ENCODE assay signal across 8 cellular contexts in the genomic region with DNA sequence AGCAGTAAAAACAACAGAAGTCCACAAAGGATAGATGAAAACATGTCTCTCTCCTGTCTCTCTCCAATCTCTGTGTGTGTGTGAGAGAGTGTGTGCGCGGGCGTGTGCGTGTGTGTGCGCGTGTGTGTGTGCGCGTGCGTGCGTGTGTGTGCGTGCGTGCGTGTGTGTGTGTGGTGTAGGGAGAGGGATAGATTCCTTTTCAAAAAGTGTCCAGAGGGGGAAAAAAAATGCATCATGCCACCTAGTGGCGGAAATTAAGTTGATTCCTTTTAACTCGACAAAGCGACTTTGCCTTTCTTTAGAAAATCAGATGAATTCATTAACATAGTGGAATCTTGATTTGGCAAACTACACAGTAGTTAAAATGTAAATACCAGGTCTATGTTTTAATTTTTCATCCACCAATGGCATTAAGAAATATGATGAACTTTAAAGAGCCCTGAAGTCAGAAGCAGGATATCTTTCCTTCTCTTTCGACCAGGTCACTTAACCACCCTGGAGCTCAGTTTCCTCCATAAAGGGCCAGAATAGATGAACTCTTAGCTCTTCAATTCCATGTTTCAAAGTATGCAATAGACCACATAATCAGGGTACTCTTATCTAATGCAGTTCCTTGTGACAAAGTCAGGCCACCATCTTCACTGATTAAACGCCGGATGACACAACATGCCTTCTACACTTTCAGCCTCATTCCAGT.
A peak's percentile ranks its signal among the peaks of the same experiment; 100 is the strongest.
DNase-seq lines count a peak whose midpoint lies in the region; ATAC-seq, FAIRE-seq and TF ChIP-seq lines count a peak whose summit lies in the region.

No MANE protein-coding gene starts in this region.

- ATAC-seq in SK-N-SH treated with all-trans-retinoic acid at 6 μM for 48 hours: peak; percentile 84
- no peak for ATAC-seq in HG03159 (IDR thresholded peaks at IDR 0.05; ENCODE audit: unreplicated experiment)

- in situ Hi-C loops in GM13976 (cut with MboI; ENCODE audit: low sequenced_read_pairs, unreplicated experiment): no loop called here

- H3K4me3 ChIP-seq in MG63 (peak overlapping the region; percentile 52), epithelial cell of esophagus (ENCODE audit: low read length) (peak overlapping the region; percentile 25)

- no peaks in the 10 kb centered on the region; the same call in 1 of the 2 replicates for H3K27me3 ChIP-seq in MG63

- no peaks in the 10 kb centered on the region for H3K36me3 ChIP-seq in MG63

- no peaks in the 10 kb centered on the region for H3K9me3 ChIP-seq in MG63

- DNase-seq in AG20443 (ENCODE audit: low spot score) (peak; percentile 60), GM13976 (ENCODE audit: low spot score) (peak; percentile 42), MG63 (peak; percentile 66), epithelial cell of esophagus (ENCODE audit: low read depth) (peak; percentile 59), middle frontal gyrus (ENCODE audit: extremely low spot score, low spot score) (peak; percentile 36), urothelium cell line (ENCODE audit: low spot score) (peak; percentile 39)

- peak; percentile 48 for TF ChIP-seq CTCF in GM13976 (IDR thresholded peaks at IDR 0.05; ENCODE audit: borderline replicate concordance, control extremely low read depth, extremely low read depth, insufficient read depth, missing control alignments)
- peak; percentile 51 for TF ChIP-seq CTCF in epithelial cell of esophagus (IDR thresholded peaks at IDR 0.05; ENCODE audit: insufficient read depth, low read depth, low read length, missing control alignments)

- FAIRE-seq in urothelium cell line (lab: Jason Lieb, UNC): no peak

TF ChIP-seq in SK-N-SH treated with all-trans-retinoic acid at 6 μM for 48 hours, 23 proteins besides CTCF, POLR2A, EP300 and RAD21:
- TF ChIP-seq, protein P1, sequence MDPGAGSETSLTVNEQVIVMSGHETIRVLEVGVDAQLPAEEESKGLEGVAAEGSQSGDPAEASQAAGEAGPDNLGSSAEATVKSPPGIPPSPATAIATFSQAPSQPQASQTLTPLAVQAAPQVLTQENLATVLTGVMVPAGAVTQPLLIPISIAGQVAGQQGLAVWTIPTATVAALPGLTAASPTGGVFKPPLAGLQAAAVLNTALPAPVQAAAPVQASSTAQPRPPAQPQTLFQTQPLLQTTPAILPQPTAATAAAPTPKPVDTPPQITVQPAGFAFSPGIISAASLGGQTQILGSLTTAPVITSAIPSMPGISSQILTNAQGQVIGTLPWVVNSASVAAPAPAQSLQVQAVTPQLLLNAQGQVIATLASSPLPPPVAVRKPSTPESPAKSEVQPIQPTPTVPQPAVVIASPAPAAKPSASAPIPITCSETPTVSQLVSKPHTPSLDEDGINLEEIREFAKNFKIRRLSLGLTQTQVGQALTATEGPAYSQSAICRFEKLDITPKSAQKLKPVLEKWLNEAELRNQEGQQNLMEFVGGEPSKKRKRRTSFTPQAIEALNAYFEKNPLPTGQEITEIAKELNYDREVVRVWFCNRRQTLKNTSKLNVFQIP (CRISPR knock-in tag; IDR thresholded peaks at IDR 0.05; ENCODE audit: borderline replicate concordance, low read depth): no peak
- TF ChIP-seq, protein P2, sequence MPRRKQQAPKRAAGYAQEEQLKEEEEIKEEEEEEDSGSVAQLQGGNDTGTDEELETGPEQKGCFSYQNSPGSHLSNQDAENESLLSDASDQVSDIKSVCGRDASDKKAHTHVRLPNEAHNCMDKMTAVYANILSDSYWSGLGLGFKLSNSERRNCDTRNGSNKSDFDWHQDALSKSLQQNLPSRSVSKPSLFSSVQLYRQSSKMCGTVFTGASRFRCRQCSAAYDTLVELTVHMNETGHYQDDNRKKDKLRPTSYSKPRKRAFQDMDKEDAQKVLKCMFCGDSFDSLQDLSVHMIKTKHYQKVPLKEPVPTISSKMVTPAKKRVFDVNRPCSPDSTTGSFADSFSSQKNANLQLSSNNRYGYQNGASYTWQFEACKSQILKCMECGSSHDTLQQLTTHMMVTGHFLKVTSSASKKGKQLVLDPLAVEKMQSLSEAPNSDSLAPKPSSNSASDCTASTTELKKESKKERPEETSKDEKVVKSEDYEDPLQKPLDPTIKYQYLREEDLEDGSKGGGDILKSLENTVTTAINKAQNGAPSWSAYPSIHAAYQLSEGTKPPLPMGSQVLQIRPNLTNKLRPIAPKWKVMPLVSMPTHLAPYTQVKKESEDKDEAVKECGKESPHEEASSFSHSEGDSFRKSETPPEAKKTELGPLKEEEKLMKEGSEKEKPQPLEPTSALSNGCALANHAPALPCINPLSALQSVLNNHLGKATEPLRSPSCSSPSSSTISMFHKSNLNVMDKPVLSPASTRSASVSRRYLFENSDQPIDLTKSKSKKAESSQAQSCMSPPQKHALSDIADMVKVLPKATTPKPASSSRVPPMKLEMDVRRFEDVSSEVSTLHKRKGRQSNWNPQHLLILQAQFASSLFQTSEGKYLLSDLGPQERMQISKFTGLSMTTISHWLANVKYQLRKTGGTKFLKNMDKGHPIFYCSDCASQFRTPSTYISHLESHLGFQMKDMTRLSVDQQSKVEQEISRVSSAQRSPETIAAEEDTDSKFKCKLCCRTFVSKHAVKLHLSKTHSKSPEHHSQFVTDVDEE (CRISPR knock-in tag; IDR thresholded peaks at IDR 0.05): peak; percentile 94
- TF ChIP-seq, protein P3, sequence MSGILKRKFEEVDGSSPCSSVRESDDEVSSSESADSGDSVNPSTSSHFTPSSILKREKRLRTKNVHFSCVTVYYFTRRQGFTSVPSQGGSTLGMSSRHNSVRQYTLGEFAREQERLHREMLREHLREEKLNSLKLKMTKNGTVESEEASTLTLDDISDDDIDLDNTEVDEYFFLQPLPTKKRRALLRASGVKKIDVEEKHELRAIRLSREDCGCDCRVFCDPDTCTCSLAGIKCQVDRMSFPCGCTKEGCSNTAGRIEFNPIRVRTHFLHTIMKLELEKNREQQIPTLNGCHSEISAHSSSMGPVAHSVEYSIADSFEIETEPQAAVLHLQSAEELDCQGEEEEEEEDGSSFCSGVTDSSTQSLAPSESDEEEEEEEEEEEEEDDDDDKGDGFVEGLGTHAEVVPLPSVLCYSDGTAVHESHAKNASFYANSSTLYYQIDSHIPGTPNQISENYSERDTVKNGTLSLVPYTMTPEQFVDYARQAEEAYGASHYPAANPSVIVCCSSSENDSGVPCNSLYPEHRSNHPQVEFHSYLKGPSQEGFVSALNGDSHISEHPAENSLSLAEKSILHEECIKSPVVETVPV (CRISPR knock-in tag; IDR thresholded peaks at IDR 0.05): no peak; the same call in 1 of the 2 replicates
- no peak for TF ChIP-seq TOX (CRISPR knock-in tag; IDR thresholded peaks at IDR 0.05; ENCODE audit: borderline replicate concordance)
- 0 out of 2 replicates have a peak, but pooled peaks have one; percentile 13 for TF ChIP-seq ZFP3 (CRISPR knock-in tag; IDR thresholded peaks at IDR 0.05)
- TF ChIP-seq SNAI2 (CRISPR knock-in tag; IDR thresholded peaks at IDR 0.05): peak; percentile 80
- peak; percentile 63 for TF ChIP-seq TCF4 (CRISPR knock-in tag; IDR thresholded peaks at IDR 0.05; ENCODE audit: borderline replicate concordance)
- peak; percentile 14; the same call in 1 of the 2 replicates for TF ChIP-seq PPARA (CRISPR knock-in tag; IDR thresholded peaks at IDR 0.05; ENCODE audit: borderline replicate concordance)
- TF ChIP-seq BACH2 (CRISPR knock-in tag; IDR thresholded peaks at IDR 0.05; ENCODE audit: borderline replicate concordance): no peak
- TF ChIP-seq ZNF70 (CRISPR knock-in tag; IDR thresholded peaks at IDR 0.05): peak; percentile 45; the same call in 1 of the 2 replicates
